ENCODE assay signal across 8 cellular contexts in genomic region chr6:31729515-31729978, GRCh38. TPM values are rescaled to one million over a fixed set of nuclear protein-coding genes. Genes with fewer than 3 reads are reported as not detected.
A peak's percentile ranks its signal among the peaks of the same experiment; 100 is the strongest.
DNase-seq lines count a peak whose midpoint lies in the region; TF ChIP-seq lines count a peak whose summit lies in the region.

No MANE protein-coding gene starts in this region.

- peak overlapping the region; percentile 97 for H3K27ac ChIP-seq in HUES48 (ENCODE audit: low read depth, low read length)
- peak overlapping the region; percentile 75 for H3K27ac ChIP-seq in SJCRH30
- peak overlapping the region; percentile 96 for H3K27ac ChIP-seq in neutrophil
- peak overlapping the region; percentile 97 for H3K27ac ChIP-seq in subcutaneous abdominal adipose tissue (ENCODE audit: low read depth, low read length)

- H3K36me3 ChIP-seq in HUES48 (ENCODE audit: control insufficient read depth, insufficient read depth, low read length) (peaks cover 55% of the 10 kb centered on the region), SJCRH30 (peaks cover 37% of the 10 kb centered on the region), neutrophil (peaks cover 60% of the 10 kb centered on the region), subcutaneous abdominal adipose tissue (ENCODE audit: control insufficient read depth in 5 of 5, insufficient read depth in 5 of 5, low read length in 5 of 5) (peaks cover 20 to 66% (median 60%) of the 10 kb centered on the region in 5 donors)

- H3K4me1 ChIP-seq in HUES48 (ENCODE audit: control insufficient read depth, insufficient read depth, low read length) (peaks cover 13% of the 10 kb centered on the region), SJCRH30 (0 out of 2 replicates have a peak, but pooled peaks cover 7% of the 10 kb centered on the region), neutrophil (ENCODE audit: control insufficient read depth in 1 of 2, insufficient read depth in 1 of 2, low read depth in 1 of 2, low read length in 1 of 2) (peaks cover 84 to 88% of the 10 kb centered on the region in 2 experiments), subcutaneous abdominal adipose tissue (ENCODE audit: control insufficient read depth in 5 of 5, insufficient read depth in 5 of 5, low read length in 5 of 5) (peaks cover 11 to 75% (median 61%) of the 10 kb centered on the region in 5 donors)

- peak overlapping the region; percentile 67 for H3K9ac ChIP-seq in HUES48 (ENCODE audit: low read depth, low read length)
- peak overlapping the region; percentile 77 to 91 (median 86) for H3K9ac ChIP-seq in subcutaneous abdominal adipose tissue (ENCODE audit: low read length in 5 of 5)

- peak; percentile 33 to 47 for DNase-seq in SHP77 (lab: John Stamatoyannopoulos, UW)
- no peak for DNase-seq in SHP77 treated with DMSO at 0.1 percent for 48 hours (lab: John Stamatoyannopoulos, UW)
- peak; percentile 95 for DNase-seq in SJCRH30
- peak; percentile 78 for DNase-seq in activated naive CD4-positive, alpha-beta T cell treated with anti-CD3 and anti-CD28 coated beads, Interleukin-2, amount 50 U/mL, for 16 hours
- DNase-seq in germinal center (ENCODE audit: low spot score) = peak; percentile 81

- peak overlapping the region; percentile 96 for H3K4me3 ChIP-seq in HUES48 (ENCODE audit: low read depth, low read length)
- peak overlapping the region; percentile 73 for H3K4me3 ChIP-seq in SJCRH30
- peak overlapping the region; percentile 89 to 91 for H3K4me3 ChIP-seq in neutrophil (ENCODE audit: low read depth in 1 of 2, low read length in 1 of 2)
- H3K4me3 ChIP-seq in subcutaneous abdominal adipose tissue (ENCODE audit: low read depth in 1 of 5, low read length in 5 of 5) = peak overlapping the region; percentile 93 to 98 (median 96)

- H3K9me3 ChIP-seq in HUES48 (ENCODE audit: control insufficient read depth, insufficient read depth, low read length) (no peaks in the 10 kb centered on the region), SJCRH30 (replicated peaks) (no peaks in the 10 kb centered on the region), neutrophil (no peaks in the 10 kb centered on the region), subcutaneous abdominal adipose tissue (ENCODE audit: control insufficient read depth in 5 of 5, low read length in 5 of 5) (no peaks in the 10 kb centered on the region)

- TF ChIP-seq CTCF in neutrophil (IDR thresholded peaks at IDR 0.05) = no peak

- no peaks in the 10 kb centered on the region for H3K27me3 ChIP-seq in HUES48 (ENCODE audit: control insufficient read depth, insufficient read depth, low read length)
- H3K27me3 ChIP-seq in SJCRH30 = no peaks in the 10 kb centered on the region
- H3K27me3 ChIP-seq in neutrophil = no peaks in the 10 kb centered on the region
- no peaks in the 10 kb centered on the region for H3K27me3 ChIP-seq in subcutaneous abdominal adipose tissue (ENCODE audit: control insufficient read depth in 5 of 5, insufficient read depth in 4 of 5, low read length in 5 of 5)

RNA-seq across cellular contexts. Expression of gene DDAH2, which starts 0.4 kb away (rescaled TPM):
- 39.1 and 42.7 TPM in 2 replicates for total RNA-seq in SJCRH30 (2014; rRNA removed; shearing (Covaris generic))

RNA-seq across cellular contexts. Expression of gene MPIG6B, which starts 6.4 kb away (rescaled TPM):
- 0.47 TPM in 1 of 2 replicates, not detected in the other for total RNA-seq in SJCRH30 (2014; rRNA removed; shearing (Covaris generic))

RNA-seq across cellular contexts. Expression of gene CLIC1, which starts 6.8 kb away (rescaled TPM):
- total RNA-seq in SJCRH30 (2014; rRNA removed; shearing (Covaris generic)) = 210 and 234 TPM in 2 replicates

RNA-seq across cellular contexts. Expression of gene LY6G6C, which starts 8.0 kb away (rescaled TPM):
- not detected in 2 replicates for total RNA-seq in SJCRH30 (2014; rRNA removed; shearing (Covaris generic))

RNA-seq across cellular contexts. Expression of gene MSH5, which starts 10.3 kb away (rescaled TPM):
- total RNA-seq in SJCRH30 (2014; rRNA removed; shearing (Covaris generic)) = 12.9 and 13.4 TPM in 2 replicates
